Comparison of ENCODE assay signal across 1 cellular context in genomic region chr20:53081916-53082863, GRCh38.
TF ChIP-seq lines count a peak whose summit lies in the region.

No MANE protein-coding gene starts in this region.

TF ChIP-seq in HepG2, 621 proteins besides CTCF, POLR2A, EP300 and RAD21 (continued from another document and continues in another):
- TF ChIP-seq ZNF574 (CRISPR knock-in tag; IDR thresholded peaks at IDR 0.05) (no peak), ZNF12 (CRISPR knock-in tag; IDR thresholded peaks at IDR 0.05) (no peak), FOXA3 (CRISPR knock-in tag; IDR thresholded peaks at IDR 0.05) (peak; percentile 93), STAG1 (CRISPR knock-in tag; IDR thresholded peaks at IDR 0.05) (no peak; the same call in 1 of the 2 replicates), RFXAP (CRISPR knock-in tag; IDR thresholded peaks at IDR 0.05; ENCODE audit: borderline replicate concordance) (no peak), MAFG (CRISPR knock-in tag; IDR thresholded peaks at IDR 0.05) (no peak), ZNF652 (CRISPR knock-in tag; IDR thresholded peaks at IDR 0.05; ENCODE audit: borderline replicate concordance, low read depth) (no peak), FOXK1 (CRISPR knock-in tag; IDR thresholded peaks at IDR 0.05; ENCODE audit: borderline replicate concordance, low read depth) (peak; percentile 90), ZNF775 (CRISPR knock-in tag; IDR thresholded peaks at IDR 0.05; ENCODE audit: borderline replicate concordance) (no peak), SKI (IDR thresholded peaks at IDR 0.05; ENCODE audit: partially characterized antibody) (peak; percentile 65), ZNF781 (CRISPR knock-in tag; IDR thresholded peaks at IDR 0.05; ENCODE audit: borderline replicate concordance, not compliant biosample characterization) (no peak), HDAC2 (CRISPR knock-in tag; IDR thresholded peaks at IDR 0.05) (peak; percentile 86), ZSCAN25 (CRISPR knock-in tag; IDR thresholded peaks at IDR 0.05) (no peak), SMARCC2 (IDR thresholded peaks at IDR 0.05) (no peak), FOXA1 (IDR thresholded peaks at IDR 0.05) (no peak), FOXA1 (CRISPR knock-in tag; IDR thresholded peaks at IDR 0.05) (peak; percentile 78), RCOR2 (CRISPR knock-in tag; IDR thresholded peaks at IDR 0.05) (0 out of 2 replicates have a peak, but pooled peaks have one; percentile 49), ZNF878 (CRISPR knock-in tag; IDR thresholded peaks at IDR 0.05) (no peak; the same call in 1 of the 2 replicates), ZNF407 (CRISPR knock-in tag; IDR thresholded peaks at IDR 0.05; ENCODE audit: not compliant biosample characterization) (no peak), ARID5B (CRISPR knock-in tag; IDR thresholded peaks at IDR 0.05) (peak; percentile 98), ZNF205 (CRISPR knock-in tag; IDR thresholded peaks at IDR 0.05) (peak; percentile 23; the same call in 1 of the 2 replicates), FUBP1 (CRISPR knock-in tag; IDR thresholded peaks at IDR 0.05; ENCODE audit: borderline replicate concordance) (no peak), NFRKB (IDR thresholded peaks at IDR 0.05) (no peak), ZNF546 (CRISPR knock-in tag; conservative IDR thresholded peaks at IDR 0.05) (no peak), NPAS2 (CRISPR knock-in tag; IDR thresholded peaks at IDR 0.05; ENCODE audit: borderline replicate concordance) (no peak), LBX2 (CRISPR knock-in tag; IDR thresholded peaks at IDR 0.05; ENCODE audit: borderline replicate concordance) (no peak), ETS1 (CRISPR knock-in tag; IDR thresholded peaks at IDR 0.05) (no peak), AKAP8 (CRISPR knock-in tag; IDR thresholded peaks at IDR 0.05) (no peak), E2F2 (CRISPR knock-in tag; IDR thresholded peaks at IDR 0.05; ENCODE audit: borderline replicate concordance) (no peak), SMARCE1 (IDR thresholded peaks at IDR 0.05; ENCODE audit: borderline replicate concordance) (no peak), ZSCAN30 (CRISPR knock-in tag; IDR thresholded peaks at IDR 0.05) (no peak), RELA (CRISPR knock-in tag; IDR thresholded peaks at IDR 0.05) (no peak), ZNF512B (CRISPR knock-in tag; IDR thresholded peaks at IDR 0.05; ENCODE audit: borderline replicate concordance) (peak; percentile 91; the same call in 1 of the 2 replicates)
